In the genomic region with DNA sequence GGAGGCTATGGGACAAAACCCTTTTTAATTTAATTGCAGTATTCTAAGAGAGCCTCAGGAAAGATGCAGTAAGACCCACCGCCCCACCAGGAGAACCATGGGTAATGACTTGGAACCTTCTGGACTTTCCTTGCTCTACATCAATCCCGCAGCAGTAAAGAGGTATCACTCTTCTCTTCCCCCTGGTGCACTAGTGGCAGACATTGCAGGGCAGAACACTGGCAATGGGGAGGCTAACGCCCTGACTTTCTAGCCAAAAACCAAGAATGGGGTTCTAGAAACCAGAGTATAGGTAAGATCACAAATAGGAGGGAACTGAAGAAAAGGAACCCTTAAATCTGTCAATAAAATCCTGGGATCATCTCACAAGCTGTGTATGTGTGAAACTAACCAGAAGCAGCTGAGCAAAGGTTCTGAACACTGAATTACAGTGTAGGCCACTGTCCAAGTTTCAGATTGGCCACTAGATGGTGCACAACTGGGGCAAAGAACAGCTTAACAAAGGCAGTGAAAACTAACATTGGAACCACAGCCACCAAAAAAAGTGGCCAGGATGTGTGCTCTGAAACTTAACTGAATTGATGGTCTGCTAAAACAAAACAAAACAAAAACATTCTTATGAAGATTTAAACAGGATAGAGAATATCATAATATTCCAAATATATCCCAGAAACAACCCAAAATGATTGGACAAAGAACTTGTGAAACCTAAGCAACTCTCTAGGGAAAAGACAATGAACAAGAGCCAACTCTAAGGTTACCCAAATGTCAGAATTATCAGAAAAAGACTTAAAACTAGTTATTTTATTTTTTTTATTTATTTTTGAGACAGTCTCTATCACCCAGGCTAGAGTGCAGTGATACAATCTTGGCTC, we compare ENCODE assay signal across 8 cellular contexts. TPM values are rescaled to one million over a fixed set of nuclear protein-coding genes. Genes with fewer than 3 reads are reported as not detected.
DNase-seq lines count a peak whose midpoint lies in the region; ATAC-seq and TF ChIP-seq lines count a peak whose summit lies in the region.

No MANE protein-coding gene starts in this region.

- H3K4me1 Mint-ChIP-seq in CD4-positive, CD25-positive, alpha-beta regulatory T cell = peaks cover 0 to 8% (median 0%) of the 10 kb centered on the region in 4 donors
- H3K4me1 Mint-ChIP-seq in endodermal cell (no peaks in the 10 kb centered on the region), nephron progenitor cell (no peaks in the 10 kb centered on the region)

- H3F3A ChIP-seq in SU-DHL-6 (ENCODE audit: insufficient read depth) = no peaks in the 10 kb centered on the region; the same call in 1 of the 2 replicates

- peaks cover 14% of the 10 kb centered on the region for H3K27me3 Mint-ChIP-seq in CD4-positive, CD25-positive, alpha-beta regulatory T cell
- H3K27me3 Mint-ChIP-seq in endodermal cell (ENCODE audit: insufficient read depth) (no peaks in the 10 kb centered on the region), nephron progenitor cell (ENCODE audit: low read depth, poor library complexity) (no peaks in the 10 kb centered on the region)

- H3K4me3 Mint-ChIP-seq in CD4-positive, CD25-positive, alpha-beta regulatory T cell = no peak overlapping the region
- no peak overlapping the region for H3K4me3 Mint-ChIP-seq in endodermal cell
- no peak overlapping the region for H3K4me3 Mint-ChIP-seq in nephron progenitor cell

- H3K9ac ChIP-seq in SU-DHL-6 (ENCODE audit: low read length) = no peak overlapping the region
- no peak overlapping the region for H3K9ac ChIP-seq in endodermal cell (ENCODE audit: extremely low read depth, low read length, poor library complexity, severe bottlenecking)

- no peak overlapping the region for H2AFZ ChIP-seq in SU-DHL-6 (ENCODE audit: low read depth, low read length, severe bottlenecking)

- DNase-seq in CD4-positive, CD25-positive, alpha-beta regulatory T cell = peak in 2 of 3 donors; percentile 12 to 71
- DNase-seq in Kasumi-1 (lab: John Stamatoyannopoulos, UW) = peak; percentile 69 to 77
- peak; percentile 66 for DNase-seq in endodermal cell
- DNase-seq in nephron progenitor cell = no peak

- H3K79me2 ChIP-seq in SU-DHL-6 (ENCODE audit: insufficient read depth, low read length) = no peaks in the 10 kb centered on the region

- no peak overlapping the region for H3K4me2 ChIP-seq in SU-DHL-6 (ENCODE audit: low read depth, low read length, poor library complexity, severe bottlenecking)

- TF ChIP-seq CTCF in SU-DHL-6 (IDR thresholded peaks at IDR 0.05; ENCODE audit: insufficient read depth, low read length, poor library complexity, severe bottlenecking) = peak; percentile 89
- TF ChIP-seq CTCF in endodermal cell (conservative IDR thresholded peaks at IDR 0.05) = peak; percentile 90
- peak; percentile 38 for TF ChIP-seq CTCF in nephron progenitor cell (IDR thresholded peaks at IDR 0.05)

- 90 to 100% methylated on average over 1 to 3 of the region's 3 CpGs for WGBS in endodermal cell (ENCODE audit: insufficient coverage in 1 of 2, insufficient read length in 1 of 2), 2 experiments

- peaks cover 13% of the 10 kb centered on the region for H3K36me3 Mint-ChIP-seq in CD4-positive, CD25-positive, alpha-beta regulatory T cell
- H3K36me3 Mint-ChIP-seq in endodermal cell (ENCODE audit: low read depth) = peaks cover 59% of the 10 kb centered on the region
- H3K36me3 Mint-ChIP-seq in nephron progenitor cell (ENCODE audit: low read depth) = peaks cover 86% of the 10 kb centered on the region

- peaks cover 0 to 3% of the 10 kb centered on the region in 2 experiments for H3K9me3 ChIP-seq in CD4-positive, CD25-positive, alpha-beta regulatory T cell (ENCODE audit: control insufficient read depth in 2 of 2, low read length in 2 of 2)
- H3K9me3 ChIP-seq in SU-DHL-6 (ENCODE audit: insufficient read depth, low read length) = no peaks in the 10 kb centered on the region
- peaks cover 19% of the 10 kb centered on the region for H3K9me3 ChIP-seq in endodermal cell (ENCODE audit: control insufficient read depth, low read length)

- no peak overlapping the region for H3K27ac ChIP-seq in CD4-positive, CD25-positive, alpha-beta regulatory T cell (ENCODE audit: insufficient read depth, low read length, poor library complexity, severe bottlenecking)
- no peak overlapping the region for H3K27ac ChIP-seq in SU-DHL-6 (ENCODE audit: low read depth, low read length)
- H3K27ac ChIP-seq in endodermal cell (ENCODE audit: low read depth, low read length) = no peak overlapping the region

- peaks cover 5% of the 10 kb centered on the region for H3K27me3 ChIP-seq in CD4-positive, CD25-positive, alpha-beta regulatory T cell (ENCODE audit: control insufficient read depth, insufficient read depth, low read length)
- no peaks in the 10 kb centered on the region for H3K27me3 ChIP-seq in SU-DHL-6 (ENCODE audit: low read length)
- no peaks in the 10 kb centered on the region for H3K27me3 ChIP-seq in endodermal cell (ENCODE audit: control insufficient read depth, insufficient read depth, low read length, poor library complexity, severe bottlenecking)

- peaks cover 0 to 25% (median 7%) of the 10 kb centered on the region in 7 donors for H3K9me3 Mint-ChIP-seq in CD4-positive, CD25-positive, alpha-beta regulatory T cell
- H3K9me3 Mint-ChIP-seq in endodermal cell (peaks cover 33% of the 10 kb centered on the region), nephron progenitor cell (peaks cover 55% of the 10 kb centered on the region)

- no peaks in the 10 kb centered on the region for H4K20me1 ChIP-seq in SU-DHL-6 (ENCODE audit: low read depth, low read length)

- no peak overlapping the region for H3K27ac Mint-ChIP-seq in CD4-positive, CD25-positive, alpha-beta regulatory T cell
- H3K27ac Mint-ChIP-seq in endodermal cell (no peak overlapping the region), nephron progenitor cell (no peak overlapping the region)

- ATAC-seq in CD4-positive, CD25-positive, alpha-beta regulatory T cell (ENCODE audit: low read depth in 2 of 2) = peak in 1 of 2 donors; percentile 43
- peak; percentile 82 for ATAC-seq in GM18867 (IDR thresholded peaks at IDR 0.05; ENCODE audit: unreplicated experiment)
- no peak for ATAC-seq in HG03108 (IDR thresholded peaks at IDR 0.05; ENCODE audit: unreplicated experiment)
- ATAC-seq in HG03565 (IDR thresholded peaks at IDR 0.05; ENCODE audit: unreplicated experiment) = no peak

- H3K4me1 ChIP-seq in CD4-positive, CD25-positive, alpha-beta regulatory T cell (ENCODE audit: control insufficient read depth, insufficient read depth, low read length, poor library complexity, severe bottlenecking) = no peaks in the 10 kb centered on the region
- H3K4me1 ChIP-seq in endodermal cell (ENCODE audit: control insufficient read depth, insufficient read depth, low read length) = no peaks in the 10 kb centered on the region

- no peak overlapping the region for H3K4me3 ChIP-seq in CD4-positive, CD25-positive, alpha-beta regulatory T cell (ENCODE audit: low read depth, low read length)
- H3K4me3 ChIP-seq in SU-DHL-6 (ENCODE audit: insufficient read depth, low read length, poor library complexity, severe bottlenecking) (no peak overlapping the region), endodermal cell (ENCODE audit: low read length) (no peak overlapping the region)

- no peaks in the 10 kb centered on the region for H3K36me3 ChIP-seq in CD4-positive, CD25-positive, alpha-beta regulatory T cell (ENCODE audit: control insufficient read depth, insufficient read depth, low read length)
- no peaks in the 10 kb centered on the region for H3K36me3 ChIP-seq in SU-DHL-6 (ENCODE audit: low read length)
- peaks cover 51% of the 10 kb centered on the region for H3K36me3 ChIP-seq in endodermal cell (ENCODE audit: control insufficient read depth, insufficient read depth, low read length)

- H3K9me2 ChIP-seq in SU-DHL-6 (replicated peaks; ENCODE audit: insufficient read depth, low read length) = no peaks in the 10 kb centered on the region

RNA-seq across cellular contexts. Expression of a gene that starts 6.6 kb away (rescaled TPM):
- total RNA-seq in CD4-positive, CD25-positive, alpha-beta regulatory T cell = 0.32 TPM
- polyA plus RNA-seq in CD4-positive, CD25-positive, alpha-beta regulatory T cell = not detected
- 1 to 10 TPM; 1.2 to 1.5 TPM for total RNA-seq in endodermal cell
- 0.89 TPM for polyA plus RNA-seq in endodermal cell (2013, experiment 1 of 2)
- 1.6 TPM for polyA plus RNA-seq in endodermal cell (2013, experiment 2 of 2)

Comparison
In these comparisons a context has a peak if more than half of its experiments do, and no peak if none do; other contexts are left out.
1. CTCF ChIP-seq: peak in every context shown above with its lines; median percentile 90 in endodermal cell; 89 in SU-DHL-6; 38 in nephron progenitor cell.